ENCODE assay signal across 1 cellular context in the genomic region with DNA sequence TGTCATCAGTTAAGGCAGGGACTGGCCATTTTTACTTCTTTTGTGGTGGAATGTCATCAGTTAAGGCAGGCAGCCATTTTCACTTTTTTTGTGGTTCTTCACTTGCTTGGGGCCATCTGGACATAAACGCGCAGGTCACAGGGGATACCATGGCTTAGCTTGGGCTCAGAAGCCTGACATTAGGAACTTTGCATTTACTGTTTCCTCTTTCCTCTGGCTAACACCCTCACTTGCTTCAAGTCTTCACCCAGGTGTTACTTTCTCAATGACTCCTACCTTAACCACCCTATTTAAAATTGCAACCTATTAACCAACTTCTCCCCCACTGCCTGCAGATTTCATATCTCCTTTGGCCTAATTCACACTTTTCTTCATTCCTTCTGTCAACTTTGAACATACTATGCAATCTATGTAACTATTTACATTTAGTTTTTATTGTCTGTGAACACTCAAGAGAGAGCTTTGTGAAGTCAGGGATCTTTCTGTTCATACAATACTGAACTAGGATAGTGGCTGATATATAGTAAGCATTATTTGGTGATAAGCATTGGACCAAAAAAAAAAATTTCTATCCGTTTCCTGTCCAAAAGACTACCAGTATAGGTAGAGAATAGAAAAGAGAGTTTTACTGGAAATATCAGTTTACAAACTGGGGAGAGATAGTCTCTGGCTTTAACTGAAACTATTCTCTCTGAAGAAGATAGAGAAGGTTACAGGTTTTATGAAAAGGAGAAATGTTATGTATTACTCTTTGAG.
TF ChIP-seq lines count a peak whose summit lies in the region.

No MANE protein-coding gene starts in this region.

TF ChIP-seq in HepG2, 621 proteins besides CTCF, POLR2A, EP300 and RAD21 (continued from another document):
- TF ChIP-seq, protein P1, sequence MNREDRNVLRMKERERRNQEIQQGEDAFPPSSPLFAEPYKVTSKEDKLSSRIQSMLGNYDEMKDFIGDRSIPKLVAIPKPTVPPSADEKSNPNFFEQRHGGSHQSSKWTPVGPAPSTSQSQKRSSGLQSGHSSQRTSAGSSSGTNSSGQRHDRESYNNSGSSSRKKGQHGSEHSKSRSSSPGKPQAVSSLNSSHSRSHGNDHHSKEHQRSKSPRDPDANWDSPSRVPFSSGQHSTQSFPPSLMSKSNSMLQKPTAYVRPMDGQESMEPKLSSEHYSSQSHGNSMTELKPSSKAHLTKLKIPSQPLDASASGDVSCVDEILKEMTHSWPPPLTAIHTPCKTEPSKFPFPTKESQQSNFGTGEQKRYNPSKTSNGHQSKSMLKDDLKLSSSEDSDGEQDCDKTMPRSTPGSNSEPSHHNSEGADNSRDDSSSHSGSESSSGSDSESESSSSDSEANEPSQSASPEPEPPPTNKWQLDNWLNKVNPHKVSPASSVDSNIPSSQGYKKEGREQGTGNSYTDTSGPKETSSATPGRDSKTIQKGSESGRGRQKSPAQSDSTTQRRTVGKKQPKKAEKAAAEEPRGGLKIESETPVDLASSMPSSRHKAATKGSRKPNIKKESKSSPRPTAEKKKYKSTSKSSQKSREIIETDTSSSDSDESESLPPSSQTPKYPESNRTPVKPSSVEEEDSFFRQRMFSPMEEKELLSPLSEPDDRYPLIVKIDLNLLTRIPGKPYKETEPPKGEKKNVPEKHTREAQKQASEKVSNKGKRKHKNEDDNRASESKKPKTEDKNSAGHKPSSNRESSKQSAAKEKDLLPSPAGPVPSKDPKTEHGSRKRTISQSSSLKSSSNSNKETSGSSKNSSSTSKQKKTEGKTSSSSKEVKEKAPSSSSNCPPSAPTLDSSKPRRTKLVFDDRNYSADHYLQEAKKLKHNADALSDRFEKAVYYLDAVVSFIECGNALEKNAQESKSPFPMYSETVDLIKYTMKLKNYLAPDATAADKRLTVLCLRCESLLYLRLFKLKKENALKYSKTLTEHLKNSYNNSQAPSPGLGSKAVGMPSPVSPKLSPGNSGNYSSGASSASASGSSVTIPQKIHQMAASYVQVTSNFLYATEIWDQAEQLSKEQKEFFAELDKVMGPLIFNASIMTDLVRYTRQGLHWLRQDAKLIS (CRISPR knock-in tag; IDR thresholded peaks at IDR 0.05), result no peak
- no peak for TF ChIP-seq SOX5 (CRISPR knock-in tag; IDR thresholded peaks at IDR 0.05; ENCODE audit: borderline replicate concordance)
